ENCODE assay signal across 17 cellular contexts in the genomic region with DNA sequence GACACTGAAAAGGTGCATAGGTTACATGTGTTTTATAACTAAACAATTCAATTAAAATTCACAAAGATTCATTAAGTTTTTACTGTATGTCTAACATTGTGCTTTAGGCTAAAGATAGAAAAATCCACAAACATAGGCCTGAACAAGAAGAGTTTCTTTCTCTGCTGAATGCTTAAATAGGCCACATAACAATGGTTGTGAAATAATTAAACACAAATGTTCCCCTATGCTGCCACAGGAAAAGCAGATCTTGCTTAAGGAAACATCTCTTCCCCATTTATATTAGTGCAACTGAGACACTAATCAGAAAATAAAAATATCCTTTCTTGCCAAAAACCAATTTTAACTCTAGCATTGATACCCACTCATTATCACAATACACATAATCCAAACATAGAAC.
DNase-seq lines count a peak whose midpoint lies in the region; ATAC-seq and TF ChIP-seq lines count a peak whose summit lies in the region.
"Had no signal": no experiment of that assay in that cellular context is flagged by ENCODE, and none has a peak within 500 bp of the region (broad histone marks: within the 10 kb centered on the region; RNA-seq: fewer than 3 reads in every experiment).

No MANE protein-coding gene starts in this region.

- no peaks in the 10 kb centered on the region for H3K9me3 ChIP-seq in neural progenitor cell (ENCODE audit: low read depth)
- H3K9me3 ChIP-seq: BE2C had no signal

- H2AFZ ChIP-seq in neural progenitor cell (replicated peaks), result no peak overlapping the region
- H2AFZ ChIP-seq: GM23338 had no signal

- no peaks in the 10 kb centered on the region for H4K20me1 ChIP-seq in neural progenitor cell (ENCODE audit: low read depth)

- no peaks in the 10 kb centered on the region for H3K36me3 ChIP-seq in neural progenitor cell
- H3K36me3 ChIP-seq: BE2C had no signal

- H3K27ac ChIP-seq in neural progenitor cell, result no peak overlapping the region

- no peaks in the 10 kb centered on the region for H3K79me2 ChIP-seq in neural progenitor cell (ENCODE audit: low read depth)

- no peak overlapping the region for H3K27ac Mint-ChIP-seq in neural progenitor cell
- H3K27ac Mint-ChIP-seq: CD14-positive monocyte; CD8-positive, alpha-beta T cell; GM23338; IgD-negative memory B cell had no signal

- no peaks in the 10 kb centered on the region for H3K27me3 ChIP-seq in neural progenitor cell
- H3K27me3 ChIP-seq: BE2C had no signal

- DNase-seq in AG10803 (ENCODE audit: low read depth) (peak; percentile 57), GM04503 (ENCODE audit: low read depth) (peak; percentile 17), amniotic epithelial cell (ENCODE audit: low read depth) (peak; percentile 9), fibroblast of pulmonary artery (ENCODE audit: low read depth) (peak; percentile 14), NOMO-1 treated with DMSO at 0.1 percent for 48 hours (lab: John Stamatoyannopoulos, UW; ENCODE audit: unreplicated experiment) (no peak), RPMI8226 (no peak), neural progenitor cell (ENCODE audit: low spot score) (no peak)
- DNase-seq: 8988T; BE2C; CD8-positive, alpha-beta T cell; COR-L47; H7; KG1 had no signal

- H3K27me3 Mint-ChIP-seq in neural progenitor cell (ENCODE audit: insufficient read depth, low read depth), result no peaks in the 10 kb centered on the region
- H3K27me3 Mint-ChIP-seq: IgD-negative memory B cell had no signal

- no peak for ATAC-seq in GM19023 (IDR thresholded peaks at IDR 0.05; ENCODE audit: unreplicated experiment)
- ATAC-seq: CD8-positive, alpha-beta T cell; GM23338 had no signal

- H3K9ac ChIP-seq in neural progenitor cell, result no peak overlapping the region

- H3K4me3 ChIP-seq in AG10803 (ENCODE audit: low read length) (no peak overlapping the region), fibroblast of pulmonary artery (replicated peaks; ENCODE audit: low read depth, low read length) (no peak overlapping the region), neural progenitor cell (no peak overlapping the region)
- H3K4me3 ChIP-seq: GM23338 had no signal

- H3F3A ChIP-seq in neural progenitor cell (ENCODE audit: low read depth), result no peaks in the 10 kb centered on the region

- H3K4me1 ChIP-seq in neural progenitor cell, result no peaks in the 10 kb centered on the region
- H3K4me1 ChIP-seq: BE2C had no signal

- H3K36me3 Mint-ChIP-seq in neural progenitor cell, result no peaks in the 10 kb centered on the region
- H3K36me3 Mint-ChIP-seq: CD14-positive monocyte; CD8-positive, alpha-beta T cell; IgD-negative memory B cell had no signal

- H3K4me2 ChIP-seq in neural progenitor cell, result no peak overlapping the region
- H3K4me2 ChIP-seq: GM23338 had no signal

- no peaks in the 10 kb centered on the region for H3K9me3 Mint-ChIP-seq in neural progenitor cell
- H3K9me3 Mint-ChIP-seq: CD8-positive, alpha-beta T cell; GM23338 had no signal

- H3K4me3 Mint-ChIP-seq in neural progenitor cell, result no peak overlapping the region
- H3K4me3 Mint-ChIP-seq: CD14-positive monocyte; CD8-positive, alpha-beta T cell; GM23338; IgD-negative memory B cell had no signal

- no peaks in the 10 kb centered on the region for H3K4me1 Mint-ChIP-seq in neural progenitor cell
- H3K4me1 Mint-ChIP-seq: CD14-positive monocyte, GM23338, IgD-negative memory B cell had no signal

- TF ChIP-seq CTCF in AG10803 (conservative IDR thresholded peaks at IDR 0.05; ENCODE audit: low read length) (no peak), fibroblast of pulmonary artery (IDR thresholded peaks at IDR 0.05; ENCODE audit: low read length, missing control alignments) (no peak), neural progenitor cell (IDR thresholded peaks at IDR 0.05) (no peak)

Comparison
In these comparisons a context has a peak if more than half of its experiments do, and no peak if none do; other contexts are left out.
1. DNase-seq: peak in AG10803 (single experiment), GM04503 (single experiment), amniotic epithelial cell (single experiment) and fibroblast of pulmonary artery (single experiment); none in NOMO-1 treated with DMSO at 0.1 percent for 48 hours (single experiment), RPMI8226 (single experiment) and neural progenitor cell (single experiment).